6 cellular contexts compared by ENCODE assay signal in genomic region chr19:55485439-55486011, GRCh38.
DNase-seq lines count a peak whose midpoint lies in the region; ATAC-seq and TF ChIP-seq lines count a peak whose summit lies in the region.

No MANE protein-coding gene starts in this region.

- ATAC-seq in stimulated activated naive CD8-positive, alpha-beta T cell treated with anti-CD3 and anti-CD28 coated beads, Interleukin-15, amount 100 ng/mL, for 72 hours, result peak; percentile 1
- no peak for ATAC-seq in HG03571 (IDR thresholded peaks at IDR 0.05; ENCODE audit: unreplicated experiment)

- peak overlapping the region; percentile 87 for H3K4me3 Mint-ChIP-seq in stimulated activated naive CD8-positive, alpha-beta T cell treated with anti-CD3 and anti-CD28 coated beads, Interleukin-15, amount 100 ng/mL, for 72 hours

- no peaks in the 10 kb centered on the region for H3K9me3 Mint-ChIP-seq in stimulated activated naive CD8-positive, alpha-beta T cell treated with anti-CD3 and anti-CD28 coated beads, Interleukin-15, amount 100 ng/mL, for 72 hours

- H3K27me3 Mint-ChIP-seq in stimulated activated naive CD8-positive, alpha-beta T cell treated with anti-CD3 and anti-CD28 coated beads, Interleukin-15, amount 100 ng/mL, for 72 hours, result no peaks in the 10 kb centered on the region

- H3K27ac Mint-ChIP-seq in stimulated activated naive CD8-positive, alpha-beta T cell treated with anti-CD3 and anti-CD28 coated beads, Interleukin-15, amount 100 ng/mL, for 72 hours, result peak overlapping the region; percentile 78 to 83

- H3K4me1 Mint-ChIP-seq in stimulated activated naive CD8-positive, alpha-beta T cell treated with anti-CD3 and anti-CD28 coated beads, Interleukin-15, amount 100 ng/mL, for 72 hours, result peaks cover 39% of the 10 kb centered on the region

- H3K4me3 ChIP-seq in epithelial cell of esophagus (ENCODE audit: low read length), result peak overlapping the region; percentile 69

- no peak for TF ChIP-seq CTCF in epithelial cell of esophagus (IDR thresholded peaks at IDR 0.05; ENCODE audit: insufficient read depth, low read depth, low read length, missing control alignments)

- DNase-seq in NCI-H524 (lab: John Stamatoyannopoulos, UW) (peak; percentile 22 to 66), NCI-H524 treated with DMSO at 0.1 percent for 48 hours (lab: John Stamatoyannopoulos, UW) (no peak), epithelial cell of esophagus (ENCODE audit: low read depth) (no peak), NCI-H2029 treated with DMSO at 0.1 percent for 48 hours (lab: John Stamatoyannopoulos, UW) (no peak)
- DNase-seq in stimulated activated naive CD8-positive, alpha-beta T cell treated with anti-CD3 and anti-CD28 coated beads, Interleukin-15, amount 100 ng/mL, for 72 hours, result no peak

Comparison
In these comparisons a context has a peak if more than half of its experiments do, and no peak if none do; other contexts are left out.
1. DNase-seq: peak in NCI-H524 (2 of 2); none in NCI-H524 treated with DMSO at 0.1 percent for 48 hours (single experiment), epithelial cell of esophagus (single experiment), stimulated activated naive CD8-positive, alpha-beta T cell treated with anti-CD3 and anti-CD28 coated beads, Interleukin-15, amount 100 ng/mL, for 72 hours (0 of 2) and NCI-H2029 treated with DMSO at 0.1 percent for 48 hours (single experiment).